In genomic region chr20:51369503-51369902, GRCh38 we compare ENCODE assay signal across 29 cellular contexts.
DNase-seq lines count a peak whose midpoint lies in the region; ATAC-seq, FAIRE-seq and TF ChIP-seq lines count a peak whose summit lies in the region.
"Had no signal": no experiment of that assay in that cellular context is flagged by ENCODE, and none has a peak within 500 bp of the region (broad histone marks: within the 10 kb centered on the region; RNA-seq: fewer than 3 reads in every experiment).

No MANE protein-coding gene starts in this region.

- intact Hi-C loops in IMR-90 (cut with micrococcal nuclease) (no loop called here), posterior vena cava (cut with DNase I) (no loop called here), spleen (cut with DNase I; ENCODE audit: low total_unique reads) (no loop called here), psoas muscle (cut with DNase I) (no loop called here)

- H3K27me3 ChIP-seq in IMR-90 (ENCODE audit: control insufficient read depth, insufficient read depth, low read length): no peaks in the 10 kb centered on the region
- H3K27me3 ChIP-seq in RWPE2 (ENCODE audit: insufficient read depth, poor library complexity, severe bottlenecking): no peaks in the 10 kb centered on the region
- H3K27me3 ChIP-seq in spleen (replicated peaks in 1 of 7): no peaks in the 10 kb centered on the region
- H3K27me3 ChIP-seq in psoas muscle (ENCODE audit: insufficient read depth in 3 of 3, low read length in 2 of 3): no peaks in the 10 kb centered on the region
- H3K27me3 ChIP-seq: BE2C, BLaER1 had no signal

- TF ChIP-seq CTCF in IMR-90 (conservative IDR thresholded peaks at IDR 0.05; ENCODE audit: low read depth, low read length) (no peak), RWPE2 (IDR thresholded peaks at IDR 0.05; ENCODE audit: poor library complexity, severe bottlenecking) (no peak), spleen (IDR thresholded peaks at IDR 0.05 in 8 of 11, conservative IDR thresholded peaks at IDR 0.05 in 3 of 11) (no peak), psoas muscle (IDR thresholded peaks at IDR 0.05) (no peak)

- H3K9me1 ChIP-seq in IMR-90 (ENCODE audit: insufficient read depth, low read length): peaks cover 28% of the 10 kb centered on the region

- no peak overlapping the region for H3K9ac ChIP-seq in IMR-90 (ENCODE audit: low read depth, low read length)
- H3K9ac ChIP-seq: BLaER1 had no signal

- no peak for TF ChIP-seq POLR2A in IMR-90 (IDR thresholded peaks at IDR 0.05; ENCODE audit: low read depth, low read length)
- no peak for TF ChIP-seq POLR2A in spleen (IDR thresholded peaks at IDR 0.05)

- DNase-seq in IMR-90 (no peak), RWPE2 (ENCODE audit: low spot score) (peak; percentile 70), posterior vena cava (ENCODE audit: low spot score) (peak; percentile 30), spleen (peak; percentile 54), frontal cortex (ENCODE audit: low spot score in 2 of 2) (no peak), psoas muscle (no peak), T-helper 2 cell (no peak)
- DNase-seq: 8988T; ACHN; BE2C; C1 segment of cervical spinal cord; CD4-positive, alpha-beta memory T cell; CD4-positive, CD25-positive, alpha-beta regulatory T cell; CD8-positive, alpha-beta memory T cell; COR-L47; DMS 273 treated with DMSO at 0.1 percent for 48 hours; DMS153; DMS53; DMS79; DND-41; EL; GDM1 had no signal

- H2AFZ ChIP-seq in IMR-90 (replicated peaks; ENCODE audit: low read length, poor library complexity): peak overlapping the region; percentile 40

- no peak overlapping the region for H2BK5ac ChIP-seq in IMR-90 (ENCODE audit: low read depth, low read length, poor library complexity, severe bottlenecking)

- H3K79me1 ChIP-seq in IMR-90 (ENCODE audit: low read depth in 1 of 2, low read length in 2 of 2): peaks cover 0 to 31% of the 10 kb centered on the region in 2 experiments; a peak in 2 of 4 replicates

- no TSS peak for BruUV-seq in IMR-90 (replicated peaks; lab: Mats Ljungman, UMichigan)

- H3K4me3 ChIP-seq in IMR-90 (ENCODE audit: insufficient read depth, low read depth, low read length) (no peak overlapping the region), RWPE2 (ENCODE audit: severe bottlenecking) (no peak overlapping the region), spleen (no peak overlapping the region), psoas muscle (no peak overlapping the region)
- H3K4me3 ChIP-seq: BLaER1, GM12878 had no signal

- H3K9me3 ChIP-seq in IMR-90 (ENCODE audit: control insufficient read depth, insufficient read depth, low read length) (no peaks in the 10 kb centered on the region), RWPE2 (ENCODE audit: severe bottlenecking) (no peaks in the 10 kb centered on the region), spleen (peaks cover 0 to 3% (median under 1%) of the 10 kb centered on the region in 8 donors), psoas muscle (no peaks in the 10 kb centered on the region)
- H3K9me3 ChIP-seq: BE2C had no signal

- H3K56ac ChIP-seq in IMR-90 (ENCODE audit: extremely low read depth, insufficient read depth, low read length): no peak overlapping the region

- H3K14ac ChIP-seq in IMR-90 (replicated peaks; ENCODE audit: low read depth, low read length): peak overlapping the region; percentile 61

- no peak overlapping the region for H3K23ac ChIP-seq in IMR-90 (ENCODE audit: low read depth, low read length)

- H3K4ac ChIP-seq in IMR-90 (ENCODE audit: low read depth, low read length): peak overlapping the region; percentile 83

- peak overlapping the region; percentile 59 to 63; a peak in 2 of 4 replicates for H4K8ac ChIP-seq in IMR-90 (ENCODE audit: low read depth in 2 of 2, low read length in 2 of 2)

- H3K4me1 ChIP-seq in IMR-90 (ENCODE audit: control insufficient read depth, insufficient read depth, low read length) (peaks cover 21% of the 10 kb centered on the region), RWPE2 (ENCODE audit: insufficient read depth, poor library complexity, severe bottlenecking) (peaks cover 20% of the 10 kb centered on the region), spleen (peaks cover 0 to 23% (median 10%) of the 10 kb centered on the region in 6 donors), psoas muscle (peaks cover 9% of the 10 kb centered on the region)

- no peak for TF ChIP-seq RAD21 in IMR-90 (IDR thresholded peaks at IDR 0.05; ENCODE audit: low read length)

- no peak overlapping the region for H3K4me2 ChIP-seq in IMR-90 (ENCODE audit: low read depth, low read length)
- H3K4me2 ChIP-seq: BLaER1 had no signal

- POLR2A ChIA-PET in IMR-90 (lab: Charles Lee; ENCODE audit: unreplicated experiment): no interaction called here

- peak overlapping the region; percentile 79 for H2BK20ac ChIP-seq in IMR-90 (ENCODE audit: low read depth, low read length)

- peak overlapping the region; percentile 77 for H2BK120ac ChIP-seq in IMR-90 (ENCODE audit: low read depth, low read length)

- peaks cover 4% of the 10 kb centered on the region for H4K20me1 ChIP-seq in IMR-90 (ENCODE audit: insufficient read depth, low read length)
- H4K20me1 ChIP-seq: BLaER1 had no signal

- H2AK5ac ChIP-seq in IMR-90 (ENCODE audit: low read depth, low read length): peak overlapping the region; percentile 94

- H2AK9ac ChIP-seq in IMR-90 (replicated peaks; ENCODE audit: low read depth, low read length, poor library complexity): peak overlapping the region; percentile 22

- FAIRE-seq in frontal cortex (lab: Jason Lieb, UNC): no peak
- FAIRE-seq: A204.1, GM12878, GM12892, GM18507, GM19239 had no signal

- in situ Hi-C loops in IMR-90 (cut with MboI; ENCODE audit: low sequenced_read_pairs): no loop called here

- CTCF ChIA-PET in IMR-90 (lab: Yijun Ruan, JAX): interaction anchor here (0.7 to 1.3 kb wide), 2 partner anchors 382 to 525 kb away, joined by 4 to 7 read pairs; no protein-coding TSS in a partner anchor

- H3K18ac ChIP-seq in IMR-90 (ENCODE audit: low read depth, low read length): no peak overlapping the region

- no peaks in the 10 kb centered on the region for H3K36me3 ChIP-seq in IMR-90 (ENCODE audit: control insufficient read depth, insufficient read depth, low read length)
- H3K36me3 ChIP-seq in RWPE2 (ENCODE audit: low read depth): no peaks in the 10 kb centered on the region
- H3K36me3 ChIP-seq in spleen: no peaks in the 10 kb centered on the region
- H3K36me3 ChIP-seq in psoas muscle (ENCODE audit: insufficient read depth in 1 of 2, low read depth in 1 of 2): no peaks in the 10 kb centered on the region
- H3K36me3 ChIP-seq: BE2C, BLaER1 had no signal

- ATAC-seq in IMR-90 (ENCODE audit: low read depth): no peak
- no peak for ATAC-seq in RWPE2 (ENCODE audit: low read depth)
- ATAC-seq in GM18867 (IDR thresholded peaks at IDR 0.05; ENCODE audit: unreplicated experiment): no peak
- ATAC-seq in psoas muscle: no peak
- ATAC-seq: GM12878 had no signal

- H3K27ac ChIP-seq in IMR-90 (ENCODE audit: insufficient read depth, low read length) (no peak overlapping the region), RWPE2 (ENCODE audit: poor library complexity, severe bottlenecking) (no peak overlapping the region), spleen (no peak overlapping the region), psoas muscle (no peak overlapping the region)
- H3K27ac ChIP-seq: BLaER1 had no signal

- WGBS in IMR-90 (ENCODE audit: extremely low coverage in 2 of 2, insufficient read length in 1 of 2), 2 experiments: 95% methylated on average over 7 of the region's 11 CpGs; no CpG with 5 or more reads in 1 of the 2 experiments
- WGBS in spleen, 5 donors: 86 to 95% (median 89%) methylated on average over 11 of the region's 11 CpGs
- WGBS in psoas muscle, 3 donors: 90 to 94% (median 93%) methylated on average over 11 of the region's 11 CpGs

- H2BK15ac ChIP-seq in IMR-90 (ENCODE audit: low read depth, low read length): peak overlapping the region; percentile 69; the same call in 1 of the 3 replicates

- dilution Hi-C loops in IMR-90 (cut with HindIII; ENCODE audit: low sequenced_read_pairs, unreplicated experiment): no loop called here

- H4K91ac ChIP-seq in IMR-90 (ENCODE audit: insufficient read depth, low read depth, low read length): peak overlapping the region; percentile 60

- H4K5ac ChIP-seq in IMR-90 (ENCODE audit: low read depth, low read length): peak overlapping the region; percentile 4; the same call in 1 of the 2 replicates

TF ChIP-seq in IMR-90, 13 proteins besides CTCF, POLR2A, EP300 and RAD21:
- TF ChIP-seq USF2 (IDR thresholded peaks at IDR 0.05; ENCODE audit: low read depth, low read length) (no peak), FOS (IDR thresholded peaks at IDR 0.05; ENCODE audit: low read depth, low read length) (no peak), MAFK (IDR thresholded peaks at IDR 0.05; ENCODE audit: low read depth, low read length) (no peak), MXI1 (IDR thresholded peaks at IDR 0.05; ENCODE audit: borderline replicate concordance, low read depth, low read length) (no peak), CHD1 (IDR thresholded peaks at IDR 0.05; ENCODE audit: low read depth, low read length) (no peak), BHLHE40 (IDR thresholded peaks at IDR 0.05; ENCODE audit: low read depth, low read length) (no peak), MAZ (IDR thresholded peaks at IDR 0.05; ENCODE audit: borderline replicate concordance, low read depth, low read length) (no peak), ELK1 (IDR thresholded peaks at IDR 0.05; ENCODE audit: borderline replicate concordance, low read depth, low read length) (no peak), RCOR1 (IDR thresholded peaks at IDR 0.05; ENCODE audit: insufficient replicate concordance, low read length) (no peak), CEBPB (IDR thresholded peaks at IDR 0.05; ENCODE audit: low read depth, low read length) (no peak), RFX5 (IDR thresholded peaks at IDR 0.05; ENCODE audit: low read depth, low read length) (no peak), NFE2L2 (IDR thresholded peaks at IDR 0.05; ENCODE audit: low read depth, low read length) (no peak), SMC3 (IDR thresholded peaks at IDR 0.05; ENCODE audit: low read depth, low read length) (no peak)

Comparison
In these comparisons a context has a peak if more than half of its experiments do, and no peak if none do; other contexts are left out.
1. DNase-seq: peak in RWPE2 (single experiment), posterior vena cava (single experiment) and spleen (single experiment); none in IMR-90 (single experiment), frontal cortex (0 of 2), psoas muscle (0 of 2) and T-helper 2 cell (0 of 5).